In the genomic region with DNA sequence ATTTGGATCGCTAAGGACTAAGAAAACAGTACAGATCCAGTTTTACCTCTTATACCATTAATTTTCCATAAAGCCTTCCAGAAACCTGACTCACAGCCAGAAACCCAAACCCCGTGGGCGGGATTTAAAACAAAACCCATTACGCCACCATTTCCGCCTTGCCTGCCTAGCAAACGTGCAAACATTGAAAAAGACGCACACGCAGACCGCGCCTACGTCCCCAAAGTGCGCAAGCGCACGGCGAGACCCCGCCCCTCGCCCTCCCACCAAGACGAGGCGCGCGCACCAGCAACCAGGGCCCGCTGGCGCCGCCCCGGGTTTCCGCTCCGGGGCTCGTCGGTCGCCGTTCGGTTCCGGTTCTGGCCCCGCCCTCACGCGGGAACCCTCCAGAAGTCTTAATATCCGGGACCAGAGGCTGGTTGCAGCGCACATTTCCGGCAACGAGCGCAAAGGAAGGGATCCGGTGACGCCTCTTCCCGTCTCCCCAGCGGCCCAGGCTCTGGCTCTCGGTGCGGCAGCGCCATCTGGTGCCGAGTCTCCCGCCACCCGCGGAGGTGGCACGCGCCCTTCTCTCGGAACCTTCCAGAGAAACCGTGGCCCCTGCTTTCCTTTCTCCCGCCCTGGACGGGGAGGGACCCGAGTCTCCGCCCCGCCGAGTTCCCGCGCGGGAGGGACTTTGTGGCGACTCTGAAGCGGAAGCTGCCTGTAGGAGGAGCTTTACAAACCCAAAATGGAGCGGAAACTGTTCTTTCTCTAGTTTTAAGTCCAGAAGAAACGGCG, we compare ENCODE assay signal across 8 cellular contexts.
DNase-seq lines count a peak whose midpoint lies in the region; ATAC-seq and TF ChIP-seq lines count a peak whose summit lies in the region.

No MANE protein-coding gene starts in this region.

- H3K36me3 ChIP-seq in left lung: no peaks in the 10 kb centered on the region

- H3K27me3 Mint-ChIP-seq in dendritic cell treated with granulocyte-macrophage colony-stimulating factor and Interleukin-4, amounts not matched to agents 40 ng/mL and 50 ng/mL, for 4 days: no peaks in the 10 kb centered on the region

- peak; percentile 86 for ATAC-seq in GM19328 (IDR thresholded peaks at IDR 0.05; ENCODE audit: unreplicated experiment)
- peak; percentile 79 for ATAC-seq in HG03520 (IDR thresholded peaks at IDR 0.05; ENCODE audit: unreplicated experiment)
- peak; percentile 94 for ATAC-seq in left lung

- H3K27ac ChIP-seq in C4-2B (peak overlapping the region; percentile 77), left lung (peak overlapping the region; percentile 99)

- peaks cover 34% of the 10 kb centered on the region for H3K4me1 Mint-ChIP-seq in dendritic cell treated with granulocyte-macrophage colony-stimulating factor and Interleukin-4, amounts not matched to agents 40 ng/mL and 50 ng/mL, for 4 days (ENCODE audit: low read depth)

- peaks cover 19 to 32% of the 10 kb centered on the region in 2 donors for H3K4me1 ChIP-seq in left lung

- no peaks in the 10 kb centered on the region for H3K27me3 ChIP-seq in left lung

- peak overlapping the region; percentile 99 for H3K27ac Mint-ChIP-seq in dendritic cell treated with granulocyte-macrophage colony-stimulating factor and Interleukin-4, amounts not matched to agents 40 ng/mL and 50 ng/mL, for 4 days

- peak; percentile 100 for TF ChIP-seq CTCF in C4-2B (conservative IDR thresholded peaks at IDR 0.05)
- TF ChIP-seq CTCF in left lung (IDR thresholded peaks at IDR 0.05): peak; percentile 82 to 84

- peaks cover 9% of the 10 kb centered on the region for H3K9me3 Mint-ChIP-seq in dendritic cell treated with granulocyte-macrophage colony-stimulating factor and Interleukin-4, amounts not matched to agents 40 ng/mL and 50 ng/mL, for 4 days

- H3K4me3 ChIP-seq in left lung: peak overlapping the region; percentile 34 to 46

- peak; percentile 99 for DNase-seq in NCI-H69 (lab: John Stamatoyannopoulos, UW)
- DNase-seq in activated CD4-positive, alpha-beta T cell treated with anti-CD3 and anti-CD28 coated beads, Interleukin-2, amount 50 U/mL, for 24 hours (ENCODE audit: low read depth in 1 of 2, low spot score in 1 of 2): peak; percentile 97 to 98
- DNase-seq in left lung: peak; percentile 98
- DNase-seq in stimulated activated CD4-positive, alpha-beta T cell treated with anti-CD3 and anti-CD28 coated beads, Interleukin-2, amount 100 ng/mL, for 48 hours: peak; percentile 97 to 98

- intact Hi-C loops in dendritic cell treated with granulocyte-macrophage colony-stimulating factor and Interleukin-4, amounts not matched to agents 40 ng/mL and 50 ng/mL, for 4 days (cut with micrococcal nuclease): loop anchor here (1.0 to 10.0 kb wide), 7 partner anchors 55 to 1615 kb away; partner anchors contain the start of genes N4BP2L2 and RFC3
- intact Hi-C loops in left lung (cut with DNase I): no loop called here

- H3K36me3 Mint-ChIP-seq in dendritic cell treated with granulocyte-macrophage colony-stimulating factor and Interleukin-4, amounts not matched to agents 40 ng/mL and 50 ng/mL, for 4 days (ENCODE audit: low read depth): peaks cover 14% of the 10 kb centered on the region

- H3K4me3 Mint-ChIP-seq in dendritic cell treated with granulocyte-macrophage colony-stimulating factor and Interleukin-4, amounts not matched to agents 40 ng/mL and 50 ng/mL, for 4 days: peak overlapping the region; percentile 85

- H3K9me3 ChIP-seq in left lung: no peaks in the 10 kb centered on the region

Comparison
In these comparisons a context has a peak if more than half of its experiments do, and no peak if none do; other contexts are left out.
1. Peak in every context shown above with its lines: DNase-seq, ATAC-seq, H3K4me3 ChIP-seq and H3K27ac ChIP-seq.